ENCODE assay signal across 16 cellular contexts in genomic region chr3:195854628-195855300, GRCh38. TPM values are rescaled to one million over a fixed set of nuclear protein-coding genes. Genes with fewer than 3 reads are reported as not detected.
"Had no signal": no experiment of that assay in that cellular context is flagged by ENCODE, and none has a peak within 500 bp of the region (broad histone marks: within the 10 kb centered on the region; RNA-seq: fewer than 3 reads in every experiment).

No MANE protein-coding gene starts in this region.

- H3K27ac Mint-ChIP-seq: activated CD4-positive, alpha-beta memory T cell treated with anti-CD3 and anti-CD28 coated beads for 36 hours; activated T-cell treated with anti-CD3 and anti-CD28 coated beads, Interleukin-2, amount 50 U/mL, for 72 hours; naive thymus-derived CD4-positive, alpha-beta T cell had no signal

- H3K27ac ChIP-seq: dorsolateral prefrontal cortex, heart left ventricle, neutrophil had no signal

- H3K4me2 ChIP-seq: smooth muscle cell had no signal

- H3K4me3 ChIP-seq: dorsolateral prefrontal cortex, heart left ventricle, smooth muscle cell, upper lobe of left lung had no signal

- H3K36me3 ChIP-seq: heart left ventricle, neutrophil, upper lobe of left lung had no signal

- H3K27me3 Mint-ChIP-seq: activated CD4-positive, alpha-beta memory T cell treated with anti-CD3 and anti-CD28 coated beads for 36 hours had no signal

- H3K9me3 ChIP-seq: heart left ventricle, neutrophil, upper lobe of left lung had no signal

- DNase-seq: activated CD4-positive, alpha-beta memory T cell treated with anti-CD3 and anti-CD28 coated beads for 36 hours; activated CD4-positive, alpha-beta T cell treated with anti-CD3 and anti-CD28 coated beads for 1 hour; activated gamma-delta T cell treated with Interleukin-2 at 50 U/mL for 16 hours; activated naive CD8-positive, alpha-beta T cell treated with anti-CD3 and anti-CD28 coated beads for 36 hours; activated T-cell treated with anti-CD3 and anti-CD28 coated beads, Interleukin-2, amount 50 U/mL, for 72 hours; dorsolateral prefrontal cortex; foreskin melanocyte; naive thymus-derived CD4-positive, alpha-beta T cell; right cardiac atrium; substantia nigra had no signal

- H3K9me3 Mint-ChIP-seq: activated CD4-positive, alpha-beta memory T cell treated with anti-CD3 and anti-CD28 coated beads for 36 hours; activated naive CD8-positive, alpha-beta T cell treated with anti-CD3 and anti-CD28 coated beads for 36 hours; activated T-cell treated with anti-CD3 and anti-CD28 coated beads, Interleukin-2, amount 50 U/mL, for 72 hours; naive thymus-derived CD4-positive, alpha-beta T cell had no signal

- ATAC-seq: activated T-cell treated with anti-CD3 and anti-CD28 coated beads, Interleukin-2, amount 50 U/mL, for 72 hours; heart left ventricle; naive thymus-derived CD4-positive, alpha-beta T cell; right cardiac atrium had no signal

- H3K36me3 Mint-ChIP-seq: activated CD4-positive, alpha-beta memory T cell treated with anti-CD3 and anti-CD28 coated beads for 36 hours; activated naive CD8-positive, alpha-beta T cell treated with anti-CD3 and anti-CD28 coated beads for 36 hours; naive thymus-derived CD4-positive, alpha-beta T cell had no signal

- H3K4me3 Mint-ChIP-seq: activated CD4-positive, alpha-beta memory T cell treated with anti-CD3 and anti-CD28 coated beads for 36 hours; activated naive CD8-positive, alpha-beta T cell treated with anti-CD3 and anti-CD28 coated beads for 36 hours; activated T-cell treated with anti-CD3 and anti-CD28 coated beads, Interleukin-2, amount 50 U/mL, for 72 hours had no signal

- H3K27me3 ChIP-seq: dorsolateral prefrontal cortex, upper lobe of left lung had no signal

RNA-seq across cellular contexts. Expression of gene MUC4, which starts 43.0 kb away (rescaled TPM):
- total RNA-seq: lung microvascular endothelial cell, posterior vena cava, smooth muscle cell had no signal
- polyA plus RNA-seq: naive thymus-derived CD4-positive, alpha-beta T cell; smooth muscle cell had no signal
